Comparison of ENCODE assay signal across 1 cellular context in genomic region chr17:32944248-32945020, GRCh38.
A peak's percentile ranks its signal among the peaks of the same experiment; 100 is the strongest.
TF ChIP-seq lines count a peak whose summit lies in the region.

No MANE protein-coding gene starts in this region.

TF ChIP-seq in HepG2, 621 proteins besides CTCF, POLR2A, EP300 and RAD21:
- TF ChIP-seq STAG1 (CRISPR knock-in tag; IDR thresholded peaks at IDR 0.05) (0 out of 2 replicates have a peak, but pooled peaks have one; percentile 13), PAF1 (CRISPR knock-in tag; IDR thresholded peaks at IDR 0.05) (peak; percentile 82), ZNF543 (CRISPR knock-in tag; IDR thresholded peaks at IDR 0.05) (peak; percentile 92), ZNF138 (CRISPR knock-in tag; IDR thresholded peaks at IDR 0.05; ENCODE audit: low read depth) (no peak), MEIS2 (CRISPR knock-in tag; IDR thresholded peaks at IDR 0.05) (no peak), POLR2AphosphoS5 (IDR thresholded peaks at IDR 0.05; ENCODE audit: low read depth, low read length) (0 out of 2 replicates have a peak, but pooled peaks have one; percentile 30), ZSCAN25 (CRISPR knock-in tag; IDR thresholded peaks at IDR 0.05) (peak; percentile 79)
